22 cellular contexts compared by ENCODE assay signal in the genomic region with DNA sequence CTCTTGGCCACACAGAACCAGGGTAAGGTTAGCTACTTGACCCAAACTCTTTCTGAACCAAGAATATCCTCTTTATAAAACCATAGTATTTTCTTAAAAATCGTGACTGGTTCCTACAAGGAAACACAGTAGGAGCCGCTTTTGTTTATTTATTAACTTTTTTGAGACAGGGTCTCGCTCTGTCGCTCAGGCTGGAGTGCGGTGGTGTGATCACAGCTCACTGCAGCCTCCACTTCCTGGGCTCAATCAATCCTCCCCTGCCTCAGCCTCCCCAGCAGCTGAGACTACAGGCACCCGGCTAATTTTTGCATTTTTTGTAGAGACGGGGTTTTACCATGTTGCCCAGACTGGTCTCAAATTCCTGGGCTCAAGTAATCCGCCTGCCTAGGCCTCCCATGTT.
"Had no signal": no experiment of that assay in that cellular context is flagged by ENCODE, and none has a peak within 500 bp of the region (broad histone marks: within the 10 kb centered on the region; RNA-seq: fewer than 3 reads in every experiment).

No MANE protein-coding gene starts in this region.

- H3K36me3 Mint-ChIP-seq: immature natural killer cell, memory B cell, mesothelial cell of epicardium, natural killer cell had no signal

- ATAC-seq: foreskin keratinocyte, left cardiac atrium, lower lobe of right lung, natural killer cell, psoas muscle had no signal

- H3K9me3 Mint-ChIP-seq: endodermal cell, immature natural killer cell, memory B cell, mesothelial cell of epicardium, natural killer cell had no signal

- DNase-seq: dermis blood vessel endothelial cell; effector CD4-positive, alpha-beta T cell; endodermal cell; erythroblast; foreskin keratinocyte; immature natural killer cell; left cardiac atrium; left ventricle myocardium inferior; lower lobe of right lung; natural killer cell; psoas muscle; retina; sigmoid colon; stimulated activated CD4-positive, alpha-beta T cell treated with anti-CD3 and anti-CD28 coated beads, Interleukin-12 subunit alpha, Interleukin-12 subunit beta, amount 100 ng/mL, for 4 hours; stimulated activated naive CD4-positive, alpha-beta T cell; stomach; substantia nigra; trophoblast cell had no signal

- H3K4me3 ChIP-seq: left ventricle myocardium inferior, lower lobe of right lung, psoas muscle, sigmoid colon, skin epidermis, stomach, thoracic aorta had no signal

- H3K27ac Mint-ChIP-seq: endodermal cell, immature natural killer cell, memory B cell, mesothelial cell of epicardium, natural killer cell had no signal

- H3K9me3 ChIP-seq: left ventricle myocardium inferior, lower lobe of right lung, psoas muscle, sigmoid colon, stomach, thoracic aorta had no signal

- H3K27me3 ChIP-seq: foreskin keratinocyte, stomach had no signal

- H3K4me1 Mint-ChIP-seq: endodermal cell had no signal

- H3K4me1 ChIP-seq: foreskin keratinocyte, psoas muscle had no signal

- H3K36me3 ChIP-seq: left ventricle myocardium inferior, lower lobe of right lung, sigmoid colon, stomach, thoracic aorta had no signal

- H3K27ac ChIP-seq: foreskin keratinocyte, left ventricle myocardium inferior, lower lobe of right lung, psoas muscle, sigmoid colon, skin epidermis, stomach, thoracic aorta had no signal

- H3K4me3 Mint-ChIP-seq: endodermal cell, immature natural killer cell, memory B cell, mesothelial cell of epicardium, natural killer cell had no signal
